Comparison of ENCODE assay signal across 18 cellular contexts in genomic region chr1:196531737-196532514, GRCh38.
"Had no signal": no experiment of that assay in that cellular context is flagged by ENCODE, and none has a peak within 500 bp of the region (broad histone marks: within the 10 kb centered on the region; RNA-seq: fewer than 3 reads in every experiment).

No MANE protein-coding gene starts in this region.

- H3K27ac ChIP-seq: cardiac muscle cell, colonic mucosa, lower lobe of right lung, parathyroid adenoma had no signal

- H3K9ac ChIP-seq: parathyroid adenoma had no signal

- H2AFZ ChIP-seq: parathyroid adenoma had no signal

- H3K4me3 ChIP-seq: cardiac muscle cell, colonic mucosa, lower lobe of right lung, upper lobe of left lung had no signal

- ATAC-seq: activated naive CD8-positive, alpha-beta T cell treated with anti-CD3 and anti-CD28 coated beads, Interleukin-2, amount 50 U/mL, for 24 hours; lower lobe of right lung; stimulated activated naive B cell treated with anti-CD40 and anti-IgM and Interleukin-4, amounts not matched to agents 10 μg/mL and 1 μg/mL and 100 μg/mL, for 72 hours had no signal

- H3K27me3 ChIP-seq: cardiac muscle cell, colonic mucosa, upper lobe of left lung had no signal

- H3K79me2 ChIP-seq: parathyroid adenoma had no signal

- H3K4me1 ChIP-seq: colonic mucosa, lower lobe of right lung, parathyroid adenoma, upper lobe of left lung had no signal

- H3K9me3 ChIP-seq: colonic mucosa, lower lobe of right lung had no signal

- DNase-seq: activated B cell treated with CpG ODN at 0.5 μM for 24 hours; activated CD4-positive, alpha-beta T cell treated with anti-CD3 and anti-CD28 coated beads, Interleukin-2, amount 10 ng/mL, durations not matched to agents 7 days and 5 days; activated CD8-positive, alpha-beta memory T cell treated with anti-CD3 and anti-CD28 coated beads for 24 hours; activated naive CD4-positive, alpha-beta T cell treated with Interleukin-2 at 50 U/mL for 16 hours; activated naive CD8-positive, alpha-beta T cell treated with anti-CD3 and anti-CD28 coated beads, Interleukin-2, amount 50 U/mL, for 24 hours; colonic mucosa; effector CD4-positive, alpha-beta T cell; hippocampal formation; lower lobe of right lung; naive B cell; retina; stimulated activated naive B cell treated with anti-CD40 and anti-IgM and Interleukin-4, amounts not matched to agents 10 μg/mL and 1 μg/mL and 100 μg/mL, for 72 hours; SW 1271; T-helper 9 cell; upper lobe of left lung had no signal

- FAIRE-seq: endothelial cell of umbilical vein had no signal

- H3K36me3 ChIP-seq: cardiac muscle cell, colonic mucosa, lower lobe of right lung, upper lobe of left lung had no signal
